Comparison of ENCODE assay signal across 12 cellular contexts in the genomic region with DNA sequence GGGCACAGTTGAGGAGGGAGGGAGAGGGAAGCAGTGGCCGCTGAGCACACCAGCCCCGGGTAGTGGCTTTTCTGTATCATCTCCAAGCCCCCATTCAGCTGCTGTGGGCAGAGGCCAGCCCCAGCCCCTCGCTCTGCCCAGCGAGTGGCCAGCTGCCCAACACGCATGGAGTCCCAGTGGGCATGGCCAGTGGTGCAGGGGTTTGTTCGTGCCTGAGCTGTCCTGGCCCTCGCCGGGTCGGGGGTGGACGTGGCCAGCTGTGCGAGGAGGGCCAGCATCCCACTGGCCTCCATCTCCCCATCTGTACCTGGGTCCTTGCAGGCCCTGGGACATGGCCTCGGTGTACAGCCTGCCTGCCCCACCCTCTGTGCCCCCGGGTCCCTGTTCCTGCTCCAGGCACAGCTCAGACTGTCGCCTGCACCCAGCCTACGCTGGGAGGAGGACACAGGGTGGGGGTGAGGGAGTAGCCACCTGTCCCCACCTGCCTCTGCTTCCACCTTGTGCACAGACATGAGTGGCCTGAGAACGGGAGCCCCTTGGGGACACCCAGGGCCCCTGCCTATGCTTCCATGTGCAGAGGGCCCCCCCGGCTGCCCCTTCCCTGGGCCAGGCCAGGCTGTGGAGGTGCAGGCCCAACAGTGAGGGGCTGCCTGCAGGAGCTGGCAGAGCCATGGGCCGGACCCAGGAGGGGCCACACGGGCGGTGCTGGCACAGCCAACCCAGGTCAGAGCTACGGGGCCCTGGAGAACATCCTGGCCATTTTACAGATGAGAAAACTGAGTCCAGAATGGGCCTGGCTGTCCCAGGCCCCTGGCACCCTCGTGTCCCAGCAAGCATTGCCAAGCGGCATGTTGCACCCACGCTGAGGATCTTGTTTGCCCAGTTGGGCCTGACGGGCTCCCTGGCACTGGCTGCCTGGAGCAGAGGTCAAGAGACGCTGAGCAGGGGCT. TPM values are rescaled to one million over a fixed set of nuclear protein-coding genes. Genes with fewer than 3 reads are reported as not detected.
DNase-seq lines count a peak whose midpoint lies in the region; ATAC-seq, FAIRE-seq and TF ChIP-seq lines count a peak whose summit lies in the region.
"Had no signal": no experiment of that assay in that cellular context is flagged by ENCODE, and none has a peak within 500 bp of the region (broad histone marks: within the 10 kb centered on the region; RNA-seq: fewer than 3 reads in every experiment).

No MANE protein-coding gene starts in this region.

- H3K36me3 ChIP-seq in Panc1 (ENCODE audit: control insufficient read depth, insufficient read depth, low read length) (peaks cover 6% of the 10 kb centered on the region; the same call in 1 of the 2 replicates), H1 (ENCODE audit: control insufficient read depth in 2 of 4, insufficient read depth in 4 of 4, low read length in 3 of 4) (peaks cover 0 to 4% (median 0%) of the 10 kb centered on the region in 4 experiments; a peak in 1 of 8 replicates)

- no peaks in the 10 kb centered on the region for H3K27me3 Mint-ChIP-seq in CD4-positive, alpha-beta T cell
- H3K27me3 Mint-ChIP-seq in osteocyte (ENCODE audit: unreplicated experiment) = no peaks in the 10 kb centered on the region

- no peak overlapping the region for H3K18ac ChIP-seq in H1 (ENCODE audit: extremely low read depth, low read length)

- H3K79me2 ChIP-seq in H1 (ENCODE audit: control insufficient read depth in 1 of 2, insufficient read depth in 2 of 2, low read length in 2 of 2) = peaks cover 0 to 31% of the 10 kb centered on the region in 2 experiments; a peak in 2 of 4 replicates

- peak overlapping the region; percentile 50; the same call in 1 of the 2 replicates for H2BK12ac ChIP-seq in H1 (ENCODE audit: low read depth, low read length)

- H3K4me1 ChIP-seq in Panc1 (ENCODE audit: control insufficient read depth, insufficient read depth, low read length) = peaks cover 68% of the 10 kb centered on the region
- H3K4me1 ChIP-seq in H1 (replicated peaks in 1 of 4; ENCODE audit: control insufficient read depth in 3 of 4, insufficient read depth in 4 of 4, low read length in 3 of 4) = peaks cover 0 to 38% (median 29%) of the 10 kb centered on the region in 4 experiments; a peak in 6 of 7 replicates

- H3K4me3 ChIP-seq in Panc1 (ENCODE audit: low read depth in 2 of 2, low read length in 2 of 2) (peak overlapping the region; percentile 73 to 78; a peak in 3 of 4 replicates), H1 (ENCODE audit: extremely low read depth in 1 of 4, insufficient read depth in 2 of 4, low read depth in 3 of 4, low read length in 4 of 4) (no peak overlapping the region)
- H3K4me3 ChIP-seq: mucosa of descending colon, Peyer's patch had no signal

- no TSS peak for BruUV-seq in Panc1 (replicated peaks; lab: Mats Ljungman, UMichigan)

- H3K14ac ChIP-seq in H1 (ENCODE audit: insufficient read length) = no peak overlapping the region

- peak overlapping the region; percentile 48 for H3K4ac ChIP-seq in H1 (replicated peaks; ENCODE audit: insufficient read length, low read depth, low read length)

- H2AFZ ChIP-seq in H1 (ENCODE audit: low read length) = no peak overlapping the region

- H2BK120ac ChIP-seq in H1 (replicated peaks; ENCODE audit: low read depth, low read length) = no peak overlapping the region

- H3K36me3 Mint-ChIP-seq in CD4-positive, alpha-beta T cell (ENCODE audit: low read depth) = peaks cover 7% of the 10 kb centered on the region
- peaks cover 4% of the 10 kb centered on the region for H3K36me3 Mint-ChIP-seq in osteocyte (ENCODE audit: unreplicated experiment)

- no peak overlapping the region for H2BK15ac ChIP-seq in H1 (ENCODE audit: low read length)

- H4K20me1 ChIP-seq in H1 (replicated peaks in 1 of 2; ENCODE audit: control insufficient read depth in 1 of 2, insufficient read depth in 2 of 2, low read length in 2 of 2) = peaks cover 4 to 46% of the 10 kb centered on the region in 2 experiments

- WGBS in H1 (ENCODE audit: extremely low coverage in 1 of 2, insufficient coverage in 1 of 2, insufficient read length in 1 of 2, insufficient replicate concordance in 2 of 2, low coverage in 1 of 2, low lambda C conversion rate in 2 of 2, missing lambda C conversion rate in 1 of 2), 2 experiments = 86% methylated on average over 25 of the region's 26 CpGs; no CpG with 5 or more reads in 1 of the 2 experiments

- ATAC-seq in CD4-positive, alpha-beta T cell (ENCODE audit: poor library complexity) = no peak
- ATAC-seq in Panc1 (no peak), GM18909 (IDR thresholded peaks at IDR 0.05; ENCODE audit: poor library complexity, unreplicated experiment) (no peak)
- ATAC-seq: mucosa of descending colon had no signal

- 0 out of 2 replicates have a peak overlapping the region, but pooled peaks have one; percentile 52 for H2BK5ac ChIP-seq in H1 (ENCODE audit: low read depth, low read length)

- no peak for TF ChIP-seq RAD21 in H1 (IDR thresholded peaks at IDR 0.05 in 1 of 2, conservative IDR thresholded peaks at IDR 0.05 in 1 of 2; ENCODE audit: low read depth in 2 of 2, low read length in 2 of 2)

- DNase-seq in CD4-positive, alpha-beta T cell = no peak
- DNase-seq in Panc1 (ENCODE audit: low read depth, low spot score) (no peak), H1 (ENCODE audit: low read depth in 1 of 2, low spot score in 2 of 2) (no peak), osteocyte (ENCODE audit: extremely low spot score, unreplicated experiment) (no peak), NCI-H526 treated with DMSO at 0.1 percent for 48 hours (lab: John Stamatoyannopoulos, UW) (no peak), NOMO-1 (lab: John Stamatoyannopoulos, UW; ENCODE audit: unreplicated experiment in 2 of 2) (no peak)
- DNase-seq: DMS53; NCI-H2081 treated with DMSO at 0.1 percent for 48 hours; Peyer's patch; stimulated activated CD4-positive, alpha-beta T cell treated with anti-CD3 and anti-CD28 coated beads, Interleukin-12 subunit alpha, Interleukin-12 subunit beta, amount 100 ng/mL, for 4 hours had no signal

- H3K23me2 ChIP-seq in H1 (ENCODE audit: low read depth, low read length) = peaks cover 8% of the 10 kb centered on the region; the same call in 1 of the 2 replicates

- H4K91ac ChIP-seq in H1 (replicated peaks; ENCODE audit: insufficient read length, low read length) = no peak overlapping the region

- POLR2A ChIA-PET in CD4-positive, alpha-beta T cell (lab: Charles Lee) = interaction anchor here (1.7 kb wide), 1 partner anchor 28 kb away, joined by 11 read pairs; no protein-coding TSS in a partner anchor
- POLR2A ChIA-PET in Panc1 (lab: Charles Lee) = interaction anchor here (0.5 to 0.7 kb wide), 2 partner anchors 11 to 1512 kb away, joined by 3 read pairs; no protein-coding TSS in a partner anchor
- POLR2A ChIA-PET in H1 (lab: Charles Lee; ENCODE audit: partially characterized antibody) = interaction anchor here (1.1 to 6.6 kb wide), 4 partner anchors 10 to 28 kb away, joined by 3 to 71 read pairs (median 5); no protein-coding TSS in a partner anchor

- H3K79me1 ChIP-seq in H1 (ENCODE audit: low read depth, low read length) = peaks cover 19% of the 10 kb centered on the region

- H3K4me1 Mint-ChIP-seq in CD4-positive, alpha-beta T cell (ENCODE audit: low read depth) = peaks cover 49% of the 10 kb centered on the region
- peaks cover 70% of the 10 kb centered on the region for H3K4me1 Mint-ChIP-seq in osteocyte (ENCODE audit: unreplicated experiment)

- H3K9me3 Mint-ChIP-seq in CD4-positive, alpha-beta T cell = no peaks in the 10 kb centered on the region
- H3K9me3 Mint-ChIP-seq in osteocyte (ENCODE audit: unreplicated experiment) = no peaks in the 10 kb centered on the region

- H2BK20ac ChIP-seq in H1 (ENCODE audit: low read length) = no peak overlapping the region

- TF ChIP-seq CTCF in CD4-positive, alpha-beta T cell (IDR thresholded peaks at IDR 0.05) = no peak
- TF ChIP-seq CTCF in Panc1 (IDR thresholded peaks at IDR 0.05) (no peak), H1 (IDR thresholded peaks at IDR 0.05; ENCODE audit: control extremely low read depth in 1 of 3, insufficient read depth in 1 of 3, low read depth in 1 of 3, low read length in 3 of 3) (no peak), osteocyte (IDR thresholded peaks at IDR 0.05) (no peak)

- intact Hi-C loops in CD4-positive, alpha-beta T cell (cut with DNase I, micrococcal nuclease) = no loop called here
- intact Hi-C loops in Panc1 (cut with micrococcal nuclease; ENCODE audit: unreplicated experiment) = no loop called here

- H3K56ac ChIP-seq in H1 (replicated peaks; ENCODE audit: insufficient read length, low read depth, low read length) = no peak overlapping the region

- H3K27me3 ChIP-seq in CD4-positive, alpha-beta T cell (ENCODE audit: control insufficient read depth, insufficient read depth, low read length) = no peaks in the 10 kb centered on the region
- H3K27me3 ChIP-seq in Panc1 (ENCODE audit: control insufficient read depth, insufficient read depth, low read length) (no peaks in the 10 kb centered on the region), H1 (replicated peaks in 1 of 4; ENCODE audit: control insufficient read depth in 3 of 4, extremely low read depth in 1 of 4, insufficient read depth in 3 of 4, low read length in 3 of 4) (no peaks in the 10 kb centered on the region; a peak in 2 of 7 replicates)
- H3K27me3 ChIP-seq: Peyer's patch had no signal

- no peak overlapping the region for H4K5ac ChIP-seq in H1 (ENCODE audit: insufficient read length, low read depth, low read length)

- H3K27ac Mint-ChIP-seq in CD4-positive, alpha-beta T cell = peak overlapping the region; percentile 93
- peak overlapping the region; percentile 62 for H3K27ac Mint-ChIP-seq in osteocyte (ENCODE audit: unreplicated experiment)

- no peak overlapping the region for H3K9ac ChIP-seq in H1 (replicated peaks in 1 of 4; ENCODE audit: extremely low read depth in 1 of 4, low read depth in 3 of 4, low read length in 3 of 4)

- H4K8ac ChIP-seq in H1 (ENCODE audit: extremely low read depth, insufficient read depth, low read length) = no peak overlapping the region

- peak overlapping the region; percentile 57 for H3K27ac ChIP-seq in CD4-positive, alpha-beta T cell (ENCODE audit: low read depth, low read length)
- H3K27ac ChIP-seq in Panc1 (ENCODE audit: low read length) (peak overlapping the region; percentile 88), H1 (ENCODE audit: low read depth, low read length) (no peak overlapping the region)

- H3K4me2 ChIP-seq in H1 (ENCODE audit: insufficient read depth in 1 of 2, low read depth in 2 of 2, low read length in 2 of 2) = no peak overlapping the region

- in situ Hi-C loops in Panc1 (cut with HindIII; ENCODE audit: low pct_unique_long_range_greater_than_20kb, low sequenced_read_pairs) = no loop called here

- H3K23ac ChIP-seq in H1 (ENCODE audit: insufficient read length) = no peak overlapping the region

- TF ChIP-seq POLR2A in H1 (IDR thresholded peaks at IDR 0.05; ENCODE audit: control extremely low read depth in 1 of 2, low read depth in 2 of 2, low read length in 2 of 2) = no peak

- no peaks in the 10 kb centered on the region for H3K9me3 ChIP-seq in CD4-positive, alpha-beta T cell (ENCODE audit: control insufficient read depth, low read length)
- no peaks in the 10 kb centered on the region for H3K9me3 ChIP-seq in Panc1 (ENCODE audit: control insufficient read depth, insufficient read depth, low read depth, low read length)
- no peaks in the 10 kb centered on the region for H3K9me3 ChIP-seq in H1 (ENCODE audit: insufficient read depth in 2 of 2, low read depth in 1 of 2, low read length in 1 of 2)
- H3K9me3 ChIP-seq: mucosa of descending colon, Peyer's patch had no signal

- no peak for TF ChIP-seq EP300 in H1 (IDR thresholded peaks at IDR 0.05; ENCODE audit: borderline replicate concordance in 1 of 2, low read depth in 2 of 2, low read length in 2 of 2)

- H3K4me3 Mint-ChIP-seq in CD4-positive, alpha-beta T cell = peak overlapping the region; percentile 74
- no peak overlapping the region for H3K4me3 Mint-ChIP-seq in osteocyte (ENCODE audit: unreplicated experiment)

- CTCF ChIA-PET in CD4-positive, alpha-beta T cell (lab: Charles Lee) = no interaction called here
- CTCF ChIA-PET in Panc1 (lab: Charles Lee) (no interaction called here), H1 (lab: Charles Lee; ENCODE audit: partially characterized antibody) (interaction anchor here (1.0 to 9.1 kb wide), 9 partner anchors 10 to 59 kb away, joined by 3 to 70 read pairs (median 4); partner anchors contain the start of gene SIVA1)

- no peak for FAIRE-seq in H1 (lab: Jason Lieb, UNC)

- H2AK5ac ChIP-seq in H1 (ENCODE audit: low read depth, low read length) = 0 out of 2 replicates have a peak overlapping the region, but pooled peaks have one; percentile 75

RNA-seq across cellular contexts. Expression of gene INF2, which starts 4.3 kb away (rescaled TPM):
- total RNA-seq in CD4-positive, alpha-beta T cell = 10 to 100 TPM; 74.9 to 76.9 TPM
- total RNA-seq in Panc1 (2021; ENCODE audit: unreplicated experiment) = 195 TPM
- 179 TPM for polyA plus RNA-seq in Panc1 (2012; ENCODE audit: insufficient read length)
- 54.0 and 59.5 TPM in 2 replicates for total RNA-seq in H1 (2021; fragmentation: NEBNext Ultra II Directional; extraction: Animal tissue kit (Norgen Biotek cat#: 25700))
- polyA plus RNA-seq in H1 (2011; rRNA removed) = 29.1 and 42.3 TPM in 2 replicates
- polyA plus RNA-seq in H1 (2011; cell fraction: cytosol; rRNA removed) = 28.5 TPM
- polyA plus RNA-seq in H1 (2011; cell fraction: nucleus; rRNA removed) = 143 TPM
- polyA plus RNA-seq in H1 (2012, experiment 1 of 2) = 27.3 to 49.9 TPM (median 47.0 TPM) in 4 replicates
- polyA plus RNA-seq in H1 (2012, experiment 2 of 2) = 33.6 TPM
- polyA plus RNA-seq in H1 (2013, experiment 1 of 2) = 36.0 TPM
- polyA plus RNA-seq in H1 (2013, experiment 2 of 2) = 32.6 TPM
- 12.8 and 15.1 TPM in 2 replicates for polyA minus RNA-seq in H1 (2011; rRNA and poly(A)+ RNA removed)
- polyA minus RNA-seq in H1 (2011; cell fraction: cytosol; rRNA and poly(A)+ RNA removed) = 22.1 TPM
- polyA minus RNA-seq in H1 (2011; cell fraction: nucleus; rRNA and poly(A)+ RNA removed) = 27.8 TPM
- total RNA-seq in osteocyte = 124 and 130 TPM in 2 replicates

RNA-seq across cellular contexts. Expression of gene ADSS1, which starts 30.3 kb away (rescaled TPM):
- 1 to 10 TPM; 2.0 to 2.7 TPM for total RNA-seq in CD4-positive, alpha-beta T cell
- total RNA-seq in Panc1 (2021; ENCODE audit: unreplicated experiment) (9.4 TPM), osteocyte (3.7 and 4.5 TPM in 2 replicates)
- polyA plus RNA-seq in Panc1 (2012; ENCODE audit: insufficient read length) = 15.6 TPM
- 7.9 and 8.9 TPM in 2 replicates for total RNA-seq in H1 (2021; fragmentation: NEBNext Ultra II Directional; extraction: Animal tissue kit (Norgen Biotek cat#: 25700))
- 7.1 and 9.4 TPM in 2 replicates for polyA plus RNA-seq in H1 (2011; rRNA removed)
- polyA plus RNA-seq in H1 (2011; cell fraction: cytosol; rRNA removed) = 12.8 TPM
- polyA plus RNA-seq in H1 (2011; cell fraction: nucleus; rRNA removed) = 43.4 TPM
- polyA plus RNA-seq in H1 (2012, experiment 1 of 2) = 8.2 to 15.0 TPM (median 11.8 TPM) in 4 replicates
- 9.8 TPM for polyA plus RNA-seq in H1 (2012, experiment 2 of 2)
- polyA plus RNA-seq in H1 (2013, experiment 1 of 2) = 6.2 TPM
- 5.8 TPM for polyA plus RNA-seq in H1 (2013, experiment 2 of 2)
- 3.2 and 7.1 TPM in 2 replicates for polyA minus RNA-seq in H1 (2011; rRNA and poly(A)+ RNA removed)
- 2.6 TPM for polyA minus RNA-seq in H1 (2011; cell fraction: cytosol; rRNA and poly(A)+ RNA removed)
- polyA minus RNA-seq in H1 (2011; cell fraction: nucleus; rRNA and poly(A)+ RNA removed) = 11.0 TPM

RNA-seq across cellular contexts. Expression of gene SIVA1, which starts 59.2 kb away (rescaled TPM):
- 100 to 1,000 TPM; 111 to 124 TPM for total RNA-seq in CD4-positive, alpha-beta T cell
- 100 TPM for total RNA-seq in Panc1 (2021; ENCODE audit: unreplicated experiment)
- polyA plus RNA-seq in Panc1 (2012; ENCODE audit: insufficient read length) = 184 TPM
- 123 and 135 TPM in 2 replicates for total RNA-seq in H1 (2021; fragmentation: NEBNext Ultra II Directional; extraction: Animal tissue kit (Norgen Biotek cat#: 25700))
- 517 and 589 TPM in 2 replicates for polyA plus RNA-seq in H1 (2011; rRNA removed)
- polyA plus RNA-seq in H1 (2011; cell fraction: cytosol; rRNA removed) = 330 TPM
- polyA plus RNA-seq in H1 (2011; cell fraction: nucleus; rRNA removed) = 307 TPM
- polyA plus RNA-seq in H1 (2012, experiment 1 of 2) = 85.5 to 181 TPM (median 172 TPM) in 4 replicates
- polyA plus RNA-seq in H1 (2012, experiment 2 of 2) = 271 TPM
- polyA plus RNA-seq in H1 (2013, experiment 1 of 2) = 207 TPM
- polyA plus RNA-seq in H1 (2013, experiment 2 of 2) = 187 TPM
- polyA minus RNA-seq in H1 (2011; rRNA and poly(A)+ RNA removed) = 23.9 and 34.6 TPM in 2 replicates
- 70.6 TPM for polyA minus RNA-seq in H1 (2011; cell fraction: cytosol; rRNA and poly(A)+ RNA removed)
- 52.2 TPM for polyA minus RNA-seq in H1 (2011; cell fraction: nucleus; rRNA and poly(A)+ RNA removed)
- 50.1 and 52.3 TPM in 2 replicates for total RNA-seq in osteocyte

Comparison
In these comparisons a context has a peak if more than half of its experiments do, and no peak if none do; other contexts are left out.
1. H3K4me3 ChIP-seq: peak in Panc1 (2 of 2); none in H1 (0 of 4).